Comparison of ENCODE assay signal across 8 cellular contexts in genomic region chr4:181301735-181302380, GRCh38.
DNase-seq lines count a peak whose midpoint lies in the region; ATAC-seq, FAIRE-seq and TF ChIP-seq lines count a peak whose summit lies in the region.

No MANE protein-coding gene starts in this region.

- H3K27me3 ChIP-seq in pancreas, result peaks cover 0 to 2% (median 0%) of the 10 kb centered on the region in 4 donors
- no peaks in the 10 kb centered on the region for H3K27me3 ChIP-seq in sigmoid colon

- H3K4me3 ChIP-seq in AG10803 (ENCODE audit: low read length) (no peak overlapping the region), pancreas (no peak overlapping the region), sigmoid colon (no peak overlapping the region)

- TF ChIP-seq EP300 in sigmoid colon (IDR thresholded peaks at IDR 0.05), result no peak

- H3K27ac ChIP-seq in pancreas (no peak overlapping the region), sigmoid colon (no peak overlapping the region)

- H3K4me1 ChIP-seq in pancreas (no peaks in the 10 kb centered on the region), sigmoid colon (no peaks in the 10 kb centered on the region)

- ATAC-seq in HG03045 (IDR thresholded peaks at IDR 0.05; ENCODE audit: unreplicated experiment) (peak; percentile 62), pancreas (peak in 3 of 4 donors; percentile 60 to 77 (median 71))

- TF ChIP-seq POLR2A in sigmoid colon (IDR thresholded peaks at IDR 0.05), result no peak

- no peaks in the 10 kb centered on the region for H3K36me3 ChIP-seq in pancreas
- H3K36me3 ChIP-seq in sigmoid colon, result no peaks in the 10 kb centered on the region

- FAIRE-seq in pancreas (lab: Jason Lieb, UNC), result no peak

- intact Hi-C loops in pancreas (cut with DNase I), result loop anchor here in 1 of 3 donors (10.0 kb wide), 1 partner anchor 233 kb away; no protein-coding TSS in a partner anchor
- intact Hi-C loops in sigmoid colon (cut with DNase I), result no loop called here

- 27 to 29% methylated on average over 7 of the region's 7 CpGs for WGBS in pancreas, 2 donors
- 24 to 40% methylated on average over 7 of the region's 7 CpGs for WGBS in sigmoid colon, 2 donors

- H3K9me3 ChIP-seq in pancreas (no peaks in the 10 kb centered on the region), sigmoid colon (no peaks in the 10 kb centered on the region)

- DNase-seq in AG10803 (ENCODE audit: low read depth), result peak; percentile 47
- DNase-seq in NCI-H510A treated with DMSO at 0.1 percent for 48 hours (lab: John Stamatoyannopoulos, UW), result peak; percentile 49
- DNase-seq in cerebellar cortex (ENCODE audit: low spot score), result peak; percentile 13
- DNase-seq in pancreas, result peak; percentile 13 to 78 (median 42)
- no peak for DNase-seq in sigmoid colon
- DNase-seq in NCI-H446 treated with DMSO at 0.1 percent for 48 hours (lab: John Stamatoyannopoulos, UW), result no peak

- TF ChIP-seq CTCF in AG10803 (conservative IDR thresholded peaks at IDR 0.05; ENCODE audit: low read length), result peak; percentile 74
- TF ChIP-seq CTCF in GM12873 (IDR thresholded peaks at IDR 0.05; ENCODE audit: insufficient read depth, low read depth, low read length, missing control alignments), result peak; percentile 69
- TF ChIP-seq CTCF in pancreas (IDR thresholded peaks at IDR 0.05), result peak; percentile 13 to 47 (median 30)
- no peak for TF ChIP-seq CTCF in sigmoid colon (IDR thresholded peaks at IDR 0.05)

Comparison
In these comparisons a context has a peak if more than half of its experiments do, and no peak if none do; other contexts are left out.
1. DNase-seq: peak in AG10803 (single experiment), NCI-H510A treated with DMSO at 0.1 percent for 48 hours (single experiment), cerebellar cortex (single experiment) and pancreas (6 of 6); none in sigmoid colon (single experiment) and NCI-H446 treated with DMSO at 0.1 percent for 48 hours (single experiment).
2. CTCF ChIP-seq: peak in AG10803 (single experiment), GM12873 (single experiment) and pancreas (4 of 4); none in sigmoid colon (0 of 4).